In genomic region chr12:108119126-108119973, GRCh38 we compare ENCODE assay signal across 1 cellular context.
A peak's percentile ranks its signal among the peaks of the same experiment; 100 is the strongest.
TF ChIP-seq lines count a peak whose summit lies in the region.

No MANE protein-coding gene starts in this region.

TF ChIP-seq in K562, 482 proteins besides CTCF, POLR2A, EP300 and RAD21 (continued from another document and continues in another):
- peak; percentile 85; the same call in 1 of the 2 replicates for TF ChIP-seq CUX1 (CRISPR knock-in tag; IDR thresholded peaks at IDR 0.05)
- TF ChIP-seq NFIC (IDR thresholded peaks at IDR 0.05) = no peak
- no peak for TF ChIP-seq NCOA6 (IDR thresholded peaks at IDR 0.05)
- no peak for TF ChIP-seq BCL6 (CRISPR knock-in tag; IDR thresholded peaks at IDR 0.05)
- peak; percentile 24; the same call in 1 of the 2 replicates for TF ChIP-seq SMAD4 (CRISPR knock-in tag; conservative IDR thresholded peaks at IDR 0.05)
- TF ChIP-seq NBN (IDR thresholded peaks at IDR 0.05; ENCODE audit: low read depth) = peak; percentile 86
- no peak for TF ChIP-seq CHD7 (IDR thresholded peaks at IDR 0.05; ENCODE audit: low read depth, low read length)
- no peak for TF ChIP-seq ILK (tag; IDR thresholded peaks at IDR 0.05; ENCODE audit: borderline replicate concordance, low read depth)
- peak; percentile 92 for TF ChIP-seq ZNF395 (CRISPR knock-in tag; IDR thresholded peaks at IDR 0.05)
- TF ChIP-seq ETV1 (tag; conservative IDR thresholded peaks at IDR 0.05; ENCODE audit: low read depth) = peak; percentile 21; the same call in 1 of the 2 replicates
- no peak for TF ChIP-seq CHAMP1 (IDR thresholded peaks at IDR 0.05)
- TF ChIP-seq GABPB2 (CRISPR knock-in tag; conservative IDR thresholded peaks at IDR 0.05) = no peak
- 0 out of 2 replicates have a peak, but pooled peaks have one; percentile 34 for TF ChIP-seq ESRRA (IDR thresholded peaks at IDR 0.05; ENCODE audit: borderline replicate concordance, low read depth)
- TF ChIP-seq MCM2 (IDR thresholded peaks at IDR 0.05; ENCODE audit: low read depth) = no peak
- TF ChIP-seq POU5F1 (IDR thresholded peaks at IDR 0.05; ENCODE audit: borderline replicate concordance, low read depth, low read length, partially characterized antibody) = no peak
- TF ChIP-seq JUN (IDR thresholded peaks at IDR 0.05; ENCODE audit: borderline replicate concordance, low read depth, low read length) = 0 out of 2 replicates have a peak, but pooled peaks have one; percentile 18
- no peak for TF ChIP-seq JUN (CRISPR knock-in tag; IDR thresholded peaks at IDR 0.05; ENCODE audit: borderline replicate concordance)
- TF ChIP-seq GATAD2B (IDR thresholded peaks at IDR 0.05; ENCODE audit: borderline replicate concordance) = no peak
- no peak for TF ChIP-seq PATZ1 (CRISPR knock-in tag; IDR thresholded peaks at IDR 0.05; ENCODE audit: borderline replicate concordance)
- no peak for TF ChIP-seq ZNF764 (CRISPR knock-in tag; IDR thresholded peaks at IDR 0.05; ENCODE audit: low read depth)
- TF ChIP-seq GATAD2A (IDR thresholded peaks at IDR 0.05) = peak; percentile 50; the same call in 1 of the 2 replicates
- TF ChIP-seq PRDM10 (IDR thresholded peaks at IDR 0.05; ENCODE audit: partially characterized antibody) = peak; percentile 76
- peak; percentile 74 for TF ChIP-seq RBBP5 (IDR thresholded peaks at IDR 0.05; ENCODE audit: borderline replicate concordance, insufficient read depth, low read length, poor library complexity, severe bottlenecking)
- TF ChIP-seq MAFK (IDR thresholded peaks at IDR 0.05; ENCODE audit: low read length) = peak; percentile 34; the same call in 1 of the 2 replicates
- no peak for TF ChIP-seq ZSCAN29 (IDR thresholded peaks at IDR 0.05)
- peak; percentile 78 for TF ChIP-seq SNIP1 (IDR thresholded peaks at IDR 0.05; ENCODE audit: low read depth)
